In genomic region chr15:46709461-46709860, GRCh38 we compare ENCODE assay signal across 27 cellular contexts.
"Had no signal": no experiment of that assay in that cellular context is flagged by ENCODE, and none has a peak within 500 bp of the region (broad histone marks: within the 10 kb centered on the region; RNA-seq: fewer than 3 reads in every experiment).

No MANE protein-coding gene starts in this region.

- H3K4me1 Mint-ChIP-seq: endodermal cell; natural killer cell; neural crest cell; stimulated activated naive B cell treated with anti-CD40 and anti-IgM and Interleukin-4, amounts not matched to agents 10 μg/mL and 1 μg/mL and 100 μg/mL, for 72 hours had no signal

- H3K4me1 ChIP-seq: gastrocnemius medialis, lower lobe of right lung, pancreas, prostate gland, suprapubic skin, transverse colon, upper lobe of right lung, uterus had no signal

- H3K27me3 Mint-ChIP-seq: stimulated activated naive B cell treated with anti-CD40 and anti-IgM and Interleukin-4, amounts not matched to agents 10 μg/mL and 1 μg/mL and 100 μg/mL, for 72 hours; stimulated activated naive CD8-positive, alpha-beta T cell treated with anti-CD3 and anti-CD28 coated beads, Interleukin-15, Interleukin-2, amounts not matched to agents 100 ng/mL and 50 ng/mL, for 24 hours had no signal

- H3K27ac ChIP-seq: epithelial cell of prostate, gastrocnemius medialis, lower lobe of right lung, neutrophil, pancreas, prostate gland, skin epidermis, suprapubic skin, transverse colon, upper lobe of right lung, uterus had no signal

- H3K4me3 Mint-ChIP-seq: endodermal cell; natural killer cell; neural crest cell; stimulated activated naive B cell treated with anti-CD40 and anti-IgM and Interleukin-4, amounts not matched to agents 10 μg/mL and 1 μg/mL and 100 μg/mL, for 72 hours; stimulated activated naive CD8-positive, alpha-beta T cell treated with anti-CD3 and anti-CD28 coated beads, Interleukin-15, Interleukin-2, amounts not matched to agents 100 ng/mL and 50 ng/mL, for 24 hours had no signal

- H3K4me3 ChIP-seq: dorsolateral prefrontal cortex, gastrocnemius medialis, lower lobe of right lung, pancreas, prostate gland, skin epidermis, suprapubic skin, transverse colon, upper lobe of right lung, uterus had no signal

- H3K36me3 Mint-ChIP-seq: natural killer cell; stimulated activated naive B cell treated with anti-CD40 and anti-IgM and Interleukin-4, amounts not matched to agents 10 μg/mL and 1 μg/mL and 100 μg/mL, for 72 hours had no signal

- H3K27me3 ChIP-seq: dorsolateral prefrontal cortex, gastrocnemius medialis, neutrophil, pancreas, suprapubic skin, transverse colon, upper lobe of right lung, uterus had no signal

- H3K27ac Mint-ChIP-seq: endodermal cell; natural killer cell; stimulated activated naive B cell treated with anti-CD40 and anti-IgM and Interleukin-4, amounts not matched to agents 10 μg/mL and 1 μg/mL and 100 μg/mL, for 72 hours; stimulated activated naive CD8-positive, alpha-beta T cell treated with anti-CD3 and anti-CD28 coated beads, Interleukin-15, Interleukin-2, amounts not matched to agents 100 ng/mL and 50 ng/mL, for 24 hours had no signal

- ATAC-seq: esophagus mucosa; gastrocnemius medialis; left colon; left ventricle myocardium superior; lower lobe of right lung; natural killer cell; pancreas; right cardiac atrium; stimulated activated naive B cell treated with anti-CD40 and anti-IgM and Interleukin-4, amounts not matched to agents 10 μg/mL and 1 μg/mL and 100 μg/mL, for 72 hours; upper lobe of right lung had no signal

- H3K36me3 ChIP-seq: gastrocnemius medialis, lower lobe of right lung, neutrophil, pancreas, prostate gland, suprapubic skin, transverse colon, upper lobe of right lung, uterus had no signal

- DNase-seq: dorsolateral prefrontal cortex; effector CD8-positive, alpha-beta T cell; endodermal cell; foreskin fibroblast; gastrocnemius medialis; head of caudate nucleus; kidney glomerular epithelial cell; left colon; left ventricle myocardium superior; lower lobe of right lung; natural killer cell; pancreas; right cardiac atrium; stimulated activated CD4-positive, alpha-beta T cell treated with anti-CD3 and anti-CD28 coated beads, Interleukin-15, amount 100 ng/mL, for 24 hours; stimulated activated CD4-positive, alpha-beta T cell treated with anti-CD3 and anti-CD28 coated beads, Interleukin-2, amount 100 ng/mL, for 48 hours; stimulated activated naive B cell treated with anti-CD40 and anti-IgM and Interleukin-4, amounts not matched to agents 10 μg/mL and 1 μg/mL and 100 μg/mL, for 72 hours; transverse colon; upper lobe of right lung; uterus had no signal

- H3K9me3 ChIP-seq: gastrocnemius medialis, lower lobe of right lung, neutrophil, pancreas, prostate gland, suprapubic skin, transverse colon, upper lobe of right lung, uterus had no signal
